13 cellular contexts compared by ENCODE assay signal in the genomic region with DNA sequence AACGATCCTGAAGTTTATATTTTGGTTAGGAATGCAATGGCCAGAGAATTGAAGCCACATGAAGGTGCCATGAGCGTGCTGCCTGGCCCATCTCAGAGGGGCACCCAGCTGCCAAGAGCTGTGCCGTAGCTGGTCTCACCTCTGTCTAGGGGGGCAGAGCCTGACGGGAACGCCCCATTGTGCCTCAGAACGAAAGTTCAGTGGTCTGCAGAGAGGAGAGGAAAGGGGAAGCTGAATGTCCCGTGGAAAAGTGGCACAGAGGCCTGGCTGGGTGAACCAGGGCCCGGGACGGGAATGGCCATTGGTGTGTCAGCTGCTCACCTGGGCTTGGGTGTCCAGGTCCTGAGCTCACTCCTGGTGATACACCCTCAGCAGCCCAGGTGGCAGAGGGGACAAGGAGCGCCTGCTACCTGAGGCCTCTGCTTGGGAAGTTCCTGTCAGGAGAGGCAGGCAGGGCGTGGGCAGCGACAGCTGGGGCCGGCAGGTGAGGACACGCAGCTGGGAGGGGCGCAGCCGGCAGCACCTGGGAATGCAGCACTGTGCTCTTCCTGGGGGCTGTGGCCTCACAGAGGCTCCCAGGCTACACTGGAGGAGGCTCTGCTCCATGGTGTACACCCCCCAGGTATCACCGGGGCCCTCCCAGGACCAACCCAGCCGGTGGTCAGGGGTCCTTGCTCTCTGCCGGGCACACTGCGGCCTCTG.
DNase-seq lines count a peak whose midpoint lies in the region; ATAC-seq and TF ChIP-seq lines count a peak whose summit lies in the region.
"Had no signal": no experiment of that assay in that cellular context is flagged by ENCODE, and none has a peak within 500 bp of the region (broad histone marks: within the 10 kb centered on the region; RNA-seq: fewer than 3 reads in every experiment).

No MANE protein-coding gene starts in this region.

- peak overlapping the region; percentile 62 for H3K27ac ChIP-seq in RWPE2 (ENCODE audit: poor library complexity, severe bottlenecking)
- H3K27ac ChIP-seq: cardiac muscle cell, neutrophil had no signal

- no peaks in the 10 kb centered on the region for H3K36me3 ChIP-seq in RWPE2 (ENCODE audit: low read depth)
- H3K36me3 ChIP-seq: cardiac muscle cell, neutrophil had no signal

- peaks cover 20% of the 10 kb centered on the region for H3K4me1 ChIP-seq in RWPE2 (ENCODE audit: insufficient read depth, poor library complexity, severe bottlenecking)

- no peak overlapping the region for H3K4me3 ChIP-seq in RWPE2 (ENCODE audit: severe bottlenecking)
- H3K4me3 ChIP-seq: cardiac muscle cell had no signal

- DNase-seq in RWPE2 (ENCODE audit: low spot score), result no peak
- DNase-seq in pons (ENCODE audit: low spot score), result peak; percentile 27
- no peak for DNase-seq in left cardiac atrium
- DNase-seq in NCI-H2196 (lab: John Stamatoyannopoulos, UW; ENCODE audit: unreplicated experiment), result no peak
- DNase-seq in NCI-H1048 (lab: John Stamatoyannopoulos, UW), result no peak
- DNase-seq: activated CD4-positive, alpha-beta memory T cell treated with anti-CD3 and anti-CD28 coated beads, Interleukin-2, amount 10 ng/mL, durations not matched to agents 7 days and 5 days; GOT3; NCI-H1105 treated with DMSO at 0.1 percent for 48 hours had no signal

- H3K27me3 ChIP-seq in RWPE2 (ENCODE audit: insufficient read depth, poor library complexity, severe bottlenecking), result no peaks in the 10 kb centered on the region
- H3K27me3 ChIP-seq: cardiac muscle cell had no signal

- TF ChIP-seq CTCF in RWPE2 (IDR thresholded peaks at IDR 0.05; ENCODE audit: poor library complexity, severe bottlenecking), result peak; percentile 17

- ATAC-seq in GM18511 (IDR thresholded peaks at IDR 0.05; ENCODE audit: unreplicated experiment) (peak; percentile 79), HG02798 (IDR thresholded peaks at IDR 0.05; ENCODE audit: poor library complexity, unreplicated experiment) (peak; percentile 42), RWPE2 (ENCODE audit: low read depth) (peak; percentile 93), GM21390 (IDR thresholded peaks at IDR 0.05; ENCODE audit: unreplicated experiment) (no peak), left cardiac atrium (no peak)

- no peaks in the 10 kb centered on the region for H3K9me3 ChIP-seq in RWPE2 (ENCODE audit: severe bottlenecking)
- H3K9me3 ChIP-seq: neutrophil had no signal

- intact Hi-C loops in left cardiac atrium (cut with DNase I), result no loop called here

Comparison
In these comparisons a context has a peak if more than half of its experiments do, and no peak if none do; other contexts are left out.
1. ATAC-seq: peak in GM18511 (single experiment), HG02798 (single experiment) and RWPE2 (single experiment); none in GM21390 (single experiment) and left cardiac atrium (0 of 2).